ENCODE assay signal across 9 cellular contexts in genomic region chr1:206575165-206575893, GRCh38. TPM values are rescaled to one million over a fixed set of nuclear protein-coding genes. Genes with fewer than 3 reads are reported as not detected.
DNase-seq lines count a peak whose midpoint lies in the region; ATAC-seq and TF ChIP-seq lines count a peak whose summit lies in the region.
"Had no signal": no experiment of that assay in that cellular context is flagged by ENCODE, and none has a peak within 500 bp of the region (broad histone marks: within the 10 kb centered on the region; RNA-seq: fewer than 3 reads in every experiment).

No MANE protein-coding gene starts in this region.

- H3K36me3 Mint-ChIP-seq in activated naive CD8-positive, alpha-beta T cell, result peaks cover 39% of the 10 kb centered on the region
- H3K36me3 Mint-ChIP-seq in endodermal cell (ENCODE audit: low read depth), result no peaks in the 10 kb centered on the region

- H3K9me3 Mint-ChIP-seq in activated naive CD8-positive, alpha-beta T cell (ENCODE audit: low read depth), result no peaks in the 10 kb centered on the region
- H3K9me3 Mint-ChIP-seq in endodermal cell, result no peaks in the 10 kb centered on the region
- H3K9me3 Mint-ChIP-seq: neural crest cell had no signal

- H3K27ac ChIP-seq in right cardiac atrium (ENCODE audit: low read length) (peak overlapping the region; percentile 39), testis (peak overlapping the region in 1 of 2 donors; percentile 56), endodermal cell (ENCODE audit: low read depth, low read length) (no peak overlapping the region)

- H3K4me3 ChIP-seq in MG63 (no peak overlapping the region), right cardiac atrium (ENCODE audit: low read length) (no peak overlapping the region), testis (no peak overlapping the region), endodermal cell (ENCODE audit: low read length) (no peak overlapping the region)

- intact Hi-C loops in right cardiac atrium (cut with DNase I) (no loop called here), testis (cut with DNase I; ENCODE audit: low total_unique reads) (no loop called here)

- DNase-seq in GM03348 (ENCODE audit: low spot score) (peak; percentile 74), MG63 (peak; percentile 62), right cardiac atrium (peak in 2 of 3 donors; percentile 49 to 60), testis (peak; percentile 37), endodermal cell (no peak), NCI-H2029 treated with DMSO at 0.1 percent for 48 hours (lab: John Stamatoyannopoulos, UW) (no peak), SW 1271 (lab: John Stamatoyannopoulos, UW) (no peak)

- peaks cover 11% of the 10 kb centered on the region for H3K4me1 ChIP-seq in right cardiac atrium (ENCODE audit: control insufficient read depth, insufficient read depth, low read length)
- no peaks in the 10 kb centered on the region for H3K4me1 ChIP-seq in testis
- no peaks in the 10 kb centered on the region for H3K4me1 ChIP-seq in endodermal cell (ENCODE audit: control insufficient read depth, insufficient read depth, low read length)

- no peaks in the 10 kb centered on the region for H3K9me3 ChIP-seq in MG63
- H3K9me3 ChIP-seq in right cardiac atrium (ENCODE audit: control insufficient read depth, low read length), result no peaks in the 10 kb centered on the region
- H3K9me3 ChIP-seq in testis, result no peaks in the 10 kb centered on the region
- no peaks in the 10 kb centered on the region for H3K9me3 ChIP-seq in endodermal cell (ENCODE audit: control insufficient read depth, low read length)

- TF ChIP-seq POLR2A in testis (IDR thresholded peaks at IDR 0.05), result no peak

- H3K9ac ChIP-seq in endodermal cell (ENCODE audit: extremely low read depth, low read length, poor library complexity, severe bottlenecking), result no peak overlapping the region

- H3K27me3 ChIP-seq in MG63, result no peaks in the 10 kb centered on the region
- H3K27me3 ChIP-seq in right cardiac atrium (ENCODE audit: control insufficient read depth, insufficient read depth), result no peaks in the 10 kb centered on the region
- no peaks in the 10 kb centered on the region for H3K27me3 ChIP-seq in testis
- H3K27me3 ChIP-seq in endodermal cell (ENCODE audit: control insufficient read depth, insufficient read depth, low read length, poor library complexity, severe bottlenecking), result no peaks in the 10 kb centered on the region

- peak overlapping the region; percentile 100 for H3K27ac Mint-ChIP-seq in activated naive CD8-positive, alpha-beta T cell
- H3K27ac Mint-ChIP-seq in endodermal cell, result no peak overlapping the region

- H3K4me3 Mint-ChIP-seq in activated naive CD8-positive, alpha-beta T cell, result peak overlapping the region; percentile 85
- no peak overlapping the region for H3K4me3 Mint-ChIP-seq in endodermal cell
- H3K4me3 Mint-ChIP-seq: neural crest cell had no signal

- H3K27me3 Mint-ChIP-seq in activated naive CD8-positive, alpha-beta T cell, result no peaks in the 10 kb centered on the region
- H3K27me3 Mint-ChIP-seq in endodermal cell (ENCODE audit: insufficient read depth), result peaks cover 2% of the 10 kb centered on the region

- H3K36me3 ChIP-seq in MG63 (no peaks in the 10 kb centered on the region), testis (ENCODE audit: low read depth, missing control alignments) (no peaks in the 10 kb centered on the region), endodermal cell (ENCODE audit: control insufficient read depth, insufficient read depth, low read length) (no peaks in the 10 kb centered on the region)

- ATAC-seq in right cardiac atrium, result peak; percentile 72 to 82

- WGBS in right cardiac atrium, result 29% methylated on average over 11 of the region's 11 CpGs
- 74 to 75% methylated on average over 9 to 11 of the region's 11 CpGs for WGBS in testis, 2 donors
- WGBS in endodermal cell (ENCODE audit: insufficient coverage in 1 of 2, insufficient read length in 1 of 2), 2 experiments, result 81 to 88% methylated on average over 7 to 11 of the region's 11 CpGs

- TF ChIP-seq CTCF in testis (IDR thresholded peaks at IDR 0.05), result no peak
- no peak for TF ChIP-seq CTCF in endodermal cell (conservative IDR thresholded peaks at IDR 0.05)

- H3K4me1 Mint-ChIP-seq in activated naive CD8-positive, alpha-beta T cell (ENCODE audit: low read depth), result peaks cover 99% of the 10 kb centered on the region
- H3K4me1 Mint-ChIP-seq in endodermal cell, result no peaks in the 10 kb centered on the region

RNA-seq across cellular contexts. Expression of gene EIF2D, which starts 36.9 kb away (rescaled TPM):
- 72.1 and 75.8 TPM in 2 replicates for total RNA-seq in MG63 (2014; rRNA removed; shearing (Covaris generic); ENCODE audit: low replicate concordance)
- 10 to 100 TPM; 24.6 to 28.0 (median 25.8) TPM for total RNA-seq in right cardiac atrium
- polyA plus RNA-seq in right cardiac atrium, result 23.0 TPM
- total RNA-seq in testis, result 10 to 100 TPM; 54.8 to 59.4 TPM
- 65.3 TPM for polyA plus RNA-seq in testis (ENCODE audit: insufficient read depth, low read depth, low replicate concordance)
- 10 to 100 TPM; 38.3 to 41.9 TPM for total RNA-seq in endodermal cell
- 47.9 TPM for polyA plus RNA-seq in endodermal cell (2013, experiment 1 of 2)
- polyA plus RNA-seq in endodermal cell (2013, experiment 2 of 2), result 42.1 TPM

Comparison
In these comparisons a context has a peak if more than half of its experiments do, and no peak if none do; other contexts are left out.
1. DNase-seq: peak in GM03348 (single experiment), MG63 (single experiment), right cardiac atrium (2 of 3) and testis (single experiment); none in endodermal cell (single experiment), NCI-H2029 treated with DMSO at 0.1 percent for 48 hours (single experiment) and SW 1271 (0 of 2).